ENCODE assay signal across 8 cellular contexts in genomic region chr15:55587321-55588069, GRCh38. TPM values are rescaled to one million over a fixed set of nuclear protein-coding genes. Genes with fewer than 3 reads are reported as not detected.
DNase-seq lines count a peak whose midpoint lies in the region; ATAC-seq and TF ChIP-seq lines count a peak whose summit lies in the region.

No MANE protein-coding gene starts in this region.

- peak overlapping the region; percentile 92 for H3K4me2 ChIP-seq in MM.1S (ENCODE audit: low read depth, low read length)

- no peaks in the 10 kb centered on the region for H3K36me3 ChIP-seq in MM.1S (replicated peaks; ENCODE audit: insufficient read depth, low read length)
- no peaks in the 10 kb centered on the region for H3K36me3 ChIP-seq in left ventricle myocardium inferior
- no peaks in the 10 kb centered on the region for H3K36me3 ChIP-seq in psoas muscle (ENCODE audit: insufficient read depth in 1 of 2, low read depth in 1 of 2)

- WGBS in psoas muscle, 3 donors = 3 to 6% (median 4%) methylated on average over 46 to 65 of the region's 65 CpGs

- H3K9me3 ChIP-seq in MM.1S (replicated peaks; ENCODE audit: insufficient read depth, low read length) (no peaks in the 10 kb centered on the region), left ventricle myocardium inferior (replicated peaks) (no peaks in the 10 kb centered on the region), psoas muscle (no peaks in the 10 kb centered on the region)

- H2AFZ ChIP-seq in MM.1S (ENCODE audit: low read length) = peak overlapping the region; percentile 89

- H3K9ac ChIP-seq in MM.1S (ENCODE audit: low read length) = peak overlapping the region; percentile 54; the same call in 1 of the 2 replicates

- H3K9me2 ChIP-seq in MM.1S (replicated peaks; ENCODE audit: insufficient read depth, low read length) = no peaks in the 10 kb centered on the region

- H3K4me1 ChIP-seq in MM.1S (ENCODE audit: low read length) (no peaks in the 10 kb centered on the region), left ventricle myocardium inferior (peaks cover 21% of the 10 kb centered on the region), psoas muscle (peaks cover 2% of the 10 kb centered on the region)

- no peaks in the 10 kb centered on the region for H3F3A ChIP-seq in MM.1S (ENCODE audit: insufficient read depth, low read length)

- H3K79me2 ChIP-seq in MM.1S (ENCODE audit: low read length) = no peaks in the 10 kb centered on the region

- peak overlapping the region; percentile 37 for H3K4me3 Mint-ChIP-seq in activated naive CD8-positive, alpha-beta T cell treated with anti-CD3 and anti-CD28 coated beads for 36 hours

- H3K27me3 ChIP-seq in MM.1S (replicated peaks; ENCODE audit: insufficient read depth, low read length) (no peaks in the 10 kb centered on the region), left ventricle myocardium inferior (ENCODE audit: low read depth) (peaks cover 39% of the 10 kb centered on the region), psoas muscle (ENCODE audit: insufficient read depth in 3 of 3, low read length in 2 of 3) (no peaks in the 10 kb centered on the region)

- H3K4me3 ChIP-seq in MM.1S (ENCODE audit: low read length) (peak overlapping the region; percentile 77), left ventricle myocardium inferior (peak overlapping the region; percentile 76), psoas muscle (peak overlapping the region; percentile 77)

- no peaks in the 10 kb centered on the region for H3K4me1 Mint-ChIP-seq in activated naive CD8-positive, alpha-beta T cell treated with anti-CD3 and anti-CD28 coated beads for 36 hours

- no peaks in the 10 kb centered on the region for H3K36me3 Mint-ChIP-seq in activated naive CD8-positive, alpha-beta T cell treated with anti-CD3 and anti-CD28 coated beads for 36 hours

- no peaks in the 10 kb centered on the region for H4K20me1 ChIP-seq in MM.1S (ENCODE audit: insufficient read depth, low read length)

- H3K27ac ChIP-seq in C4-2B (peak overlapping the region; percentile 70), MM.1S (ENCODE audit: low read length) (no peak overlapping the region), left ventricle myocardium inferior (replicated peaks) (peak overlapping the region; percentile 74), psoas muscle (peak overlapping the region; percentile 96)

- no peak for TF ChIP-seq CTCF in C4-2B (conservative IDR thresholded peaks at IDR 0.05)
- TF ChIP-seq CTCF in MM.1S (IDR thresholded peaks at IDR 0.05; ENCODE audit: low read length) = no peak
- TF ChIP-seq CTCF in left ventricle myocardium inferior (IDR thresholded peaks at IDR 0.05; ENCODE audit: borderline replicate concordance) = no peak
- no peak for TF ChIP-seq CTCF in psoas muscle (IDR thresholded peaks at IDR 0.05)

- intact Hi-C loops in left ventricle myocardium inferior (cut with micrococcal nuclease) (no loop called here), psoas muscle (cut with DNase I) (loop anchor here (2.0 to 5.0 kb wide), 3 partner anchors 41 to 60 kb away; no protein-coding TSS in a partner anchor)

- DNase-seq in MM.1S = peak; percentile 35
- DNase-seq in activated naive CD8-positive, alpha-beta T cell treated with anti-CD3 and anti-CD28 coated beads for 36 hours = no peak
- peak; percentile 27 for DNase-seq in left ventricle myocardium inferior
- peak; percentile 51 to 69 for DNase-seq in psoas muscle

- no peak overlapping the region for H3K27ac Mint-ChIP-seq in activated naive CD8-positive, alpha-beta T cell treated with anti-CD3 and anti-CD28 coated beads for 36 hours

- H3K27me3 Mint-ChIP-seq in activated naive CD8-positive, alpha-beta T cell treated with anti-CD3 and anti-CD28 coated beads for 36 hours = peaks cover 52% of the 10 kb centered on the region

- H3K9me3 Mint-ChIP-seq in activated naive CD8-positive, alpha-beta T cell treated with anti-CD3 and anti-CD28 coated beads for 36 hours = peaks cover 3% of the 10 kb centered on the region

- peak; percentile 21 for ATAC-seq in GM19351 (IDR thresholded peaks at IDR 0.05; ENCODE audit: unreplicated experiment)
- peak; percentile 54 to 64 (median 59) for ATAC-seq in psoas muscle
- no peak for ATAC-seq in HG02840 (IDR thresholded peaks at IDR 0.05; ENCODE audit: low FRiP score, unreplicated experiment)
- ATAC-seq in HG02981 (IDR thresholded peaks at IDR 0.05; ENCODE audit: unreplicated experiment) = no peak

RNA-seq across cellular contexts. Expression of gene PYGO1, which starts 0.7 kb away (rescaled TPM):
- not detected for total RNA-seq in activated naive CD8-positive, alpha-beta T cell treated with anti-CD3 and anti-CD28 coated beads for 36 hours
- total RNA-seq in left ventricle myocardium inferior = 5.2 TPM
- total RNA-seq in psoas muscle = 10 to 100 TPM; 18.8 to 30.2 (median 28.5) TPM
- polyA plus RNA-seq in psoas muscle = 10 to 100 TPM in 1 of 3 donors, 1 to 10 TPM in 2; 3.8 to 12.6 (median 7.0) TPM

Comparison
In these comparisons a context has a peak if more than half of its experiments do, and no peak if none do; other contexts are left out.
1. ATAC-seq: peak in GM19351 (single experiment) and psoas muscle (4 of 4); none in HG02840 (single experiment) and HG02981 (single experiment).
2. Peak in every context shown above with its lines, with median percentiles within 50 percentile points of each other: H3K4me3 ChIP-seq.